Comparison of ENCODE assay signal across 19 cellular contexts in the genomic region with DNA sequence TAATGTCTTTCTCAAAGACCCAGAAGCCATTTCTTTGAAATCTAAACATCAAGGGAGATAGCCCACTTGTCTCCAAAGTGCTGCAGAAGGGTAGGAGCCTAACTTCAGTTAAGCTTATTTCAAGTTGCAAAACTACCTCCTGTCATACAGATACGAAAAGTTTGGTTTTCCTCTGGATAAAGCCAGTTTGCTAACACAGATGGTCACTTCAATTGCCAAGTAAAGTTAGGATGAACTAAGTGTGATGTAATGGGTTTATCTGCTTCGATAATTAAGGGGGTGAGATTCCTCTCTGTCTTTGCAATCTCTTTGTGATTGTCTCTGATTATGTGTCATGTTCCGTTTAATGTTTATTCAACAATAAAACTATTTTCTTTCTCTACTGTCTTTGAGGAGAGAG.
"Had no signal": no experiment of that assay in that cellular context is flagged by ENCODE, and none has a peak within 500 bp of the region (broad histone marks: within the 10 kb centered on the region; RNA-seq: fewer than 3 reads in every experiment).

No MANE protein-coding gene starts in this region.

- H3K27ac Mint-ChIP-seq: activated CD4-positive, alpha-beta T cell treated with anti-CD3 and anti-CD28 coated beads, Interleukin-2, amount 10 ng/mL, durations not matched to agents 7 days and 5 days; activated CD8-positive, alpha-beta T cell treated with anti-CD3 and anti-CD28 coated beads, Interleukin-2, amount 10 ng/mL, durations not matched to agents 7 days and 5 days; activated naive CD8-positive, alpha-beta T cell treated with anti-CD3 and anti-CD28 coated beads, Interleukin-2, amount 10 ng/mL, durations not matched to agents 7 days and 5 days; activated T-cell treated with anti-CD3 and anti-CD28 coated beads, Interleukin-2, amount 50 U/mL, for 24 hours; activated T-helper 2 cell treated with anti-CD3 and anti-CD28 coated beads, Interferon-gamma antibody, Interleukin-2, Interleukin-4, amounts not matched to agents 10 μg/mL and 5 μg/mL and 100 μg/mL, durations not matched to agents 14 hours and 24 hours and 36 hours; progenitor cell of endocrine pancreas had no signal

- H3K9me3 ChIP-seq: body of pancreas, suprapubic skin had no signal

- H3K27me3 Mint-ChIP-seq: progenitor cell of endocrine pancreas had no signal

- H3K36me3 ChIP-seq: suprapubic skin had no signal

- H3K9me3 Mint-ChIP-seq: activated CD4-positive, alpha-beta T cell treated with anti-CD3 and anti-CD28 coated beads, Interleukin-2, amount 10 ng/mL, durations not matched to agents 7 days and 5 days; activated naive CD8-positive, alpha-beta T cell treated with anti-CD3 and anti-CD28 coated beads, Interleukin-2, amount 10 ng/mL, durations not matched to agents 7 days and 5 days; activated T-cell treated with anti-CD3 and anti-CD28 coated beads, Interleukin-2, amount 50 U/mL, for 24 hours; activated T-helper 2 cell treated with anti-CD3 and anti-CD28 coated beads, Interferon-gamma antibody, Interleukin-2, Interleukin-4, amounts not matched to agents 10 μg/mL and 5 μg/mL and 100 μg/mL, durations not matched to agents 14 hours and 24 hours and 36 hours had no signal

- DNase-seq: activated CD4-positive, alpha-beta T cell treated with anti-CD3 and anti-CD28 coated beads, Interleukin-2, amount 10 ng/mL, durations not matched to agents 7 days and 5 days; activated CD8-positive, alpha-beta T cell treated with anti-CD3 and anti-CD28 coated beads, Interleukin-2, amount 10 ng/mL, durations not matched to agents 7 days and 5 days; activated naive CD4-positive, alpha-beta T cell treated with Interleukin-2 at 50 U/mL for 16 hours; activated naive CD8-positive, alpha-beta T cell treated with anti-CD3 and anti-CD28 coated beads, Interleukin-2, amount 10 ng/mL, durations not matched to agents 7 days and 5 days; activated T-cell treated with anti-CD3 and anti-CD28 coated beads, Interleukin-2, amount 50 U/mL, for 24 hours; amygdala; body of pancreas; caudate nucleus; dorsolateral prefrontal cortex; foreskin melanocyte; glutamatergic neuron; hippocampal formation; stimulated activated CD4-positive, alpha-beta T cell treated with anti-CD3 and anti-CD28 coated beads, Interleukin-2, amount 100 ng/mL, for 24 hours; stimulated activated naive CD8-positive, alpha-beta T cell treated with anti-CD3 and anti-CD28 coated beads, Interleukin-15, Interleukin-2, amounts not matched to agents 100 U/mL and 50 U/mL, for 24 hours; T1000; trophoblast cell had no signal

- H3K36me3 Mint-ChIP-seq: activated naive CD8-positive, alpha-beta T cell treated with anti-CD3 and anti-CD28 coated beads, Interleukin-2, amount 10 ng/mL, durations not matched to agents 7 days and 5 days had no signal

- H3K27me3 ChIP-seq: body of pancreas, dorsolateral prefrontal cortex, suprapubic skin had no signal

- H3K4me1 ChIP-seq: body of pancreas, suprapubic skin had no signal

- H3K4me1 Mint-ChIP-seq: activated CD4-positive, alpha-beta T cell treated with anti-CD3 and anti-CD28 coated beads, Interleukin-2, amount 10 ng/mL, durations not matched to agents 7 days and 5 days; activated naive CD8-positive, alpha-beta T cell treated with anti-CD3 and anti-CD28 coated beads, Interleukin-2, amount 10 ng/mL, durations not matched to agents 7 days and 5 days had no signal

- H3K4me3 ChIP-seq: body of pancreas, dorsolateral prefrontal cortex, suprapubic skin had no signal

- H3K27ac ChIP-seq: body of pancreas, dorsolateral prefrontal cortex, suprapubic skin had no signal

- H3K4me3 Mint-ChIP-seq: activated CD4-positive, alpha-beta T cell treated with anti-CD3 and anti-CD28 coated beads, Interleukin-2, amount 10 ng/mL, durations not matched to agents 7 days and 5 days; activated CD8-positive, alpha-beta T cell treated with anti-CD3 and anti-CD28 coated beads, Interleukin-2, amount 10 ng/mL, durations not matched to agents 7 days and 5 days; activated naive CD8-positive, alpha-beta T cell treated with anti-CD3 and anti-CD28 coated beads, Interleukin-2, amount 10 ng/mL, durations not matched to agents 7 days and 5 days; activated T-cell treated with anti-CD3 and anti-CD28 coated beads, Interleukin-2, amount 50 U/mL, for 24 hours had no signal
